In genomic region chr10:118910702-118911101, GRCh38 we compare ENCODE assay signal across 22 cellular contexts.
"Had no signal": no experiment of that assay in that cellular context is flagged by ENCODE, and none has a peak within 500 bp of the region (broad histone marks: within the 10 kb centered on the region; RNA-seq: fewer than 3 reads in every experiment).

No MANE protein-coding gene starts in this region.

- ATAC-seq: naive thymus-derived CD8-positive, alpha-beta T cell; sciatic nerve; stimulated activated effector memory CD8-positive, alpha-beta T cell treated with anti-CD3 and anti-CD28 coated beads, Interleukin-12 subunit alpha, Interleukin-12 subunit beta, amount 100 ng/mL, for 72 hours had no signal

- H3K9me3 ChIP-seq: colonic mucosa, esophagus squamous epithelium, left lung, pancreas, prostate gland, right atrium auricular region, stomach, thyroid gland, vagina had no signal

- FAIRE-seq: pancreas had no signal

- H3K27me3 ChIP-seq: colonic mucosa, left lung, pancreas, right atrium auricular region, stomach, thyroid gland, vagina had no signal

- H3K4me3 ChIP-seq: colonic mucosa, esophagus squamous epithelium, left lung, pancreas, prostate gland, right atrium auricular region, stomach, thyroid gland, vagina had no signal

- DNase-seq: colonic mucosa; effector memory CD4-positive, alpha-beta T cell; esophagus squamous epithelium; foreskin melanocyte; head of caudate nucleus; left cardiac atrium; left lung; midbrain; naive thymus-derived CD8-positive, alpha-beta T cell; nephron progenitor cell; occipital lobe; stimulated activated CD4-positive, alpha-beta T cell treated with anti-CD3 and anti-CD28 coated beads, Interleukin-2, amount 100 ng/mL, for 24 hours; stimulated activated CD4-positive, alpha-beta T cell treated with anti-CD3 and anti-CD28 coated beads, Interleukin-4, amount 100 ng/mL, for 24 hours; stimulated activated naive CD4-positive, alpha-beta T cell treated with Interleukin-2 at 50 U/mL for 16 hours; stomach; thyroid gland had no signal

- H3K36me3 ChIP-seq: colonic mucosa, esophagus squamous epithelium, left lung, pancreas, prostate gland, right atrium auricular region, stomach, thyroid gland, vagina had no signal

- H3K4me1 ChIP-seq: colonic mucosa, esophagus squamous epithelium, prostate gland, stomach, vagina had no signal

- H3K27ac ChIP-seq: colonic mucosa, esophagus squamous epithelium, left lung, pancreas, prostate gland, stomach, thyroid gland, vagina had no signal
